In the genomic region with DNA sequence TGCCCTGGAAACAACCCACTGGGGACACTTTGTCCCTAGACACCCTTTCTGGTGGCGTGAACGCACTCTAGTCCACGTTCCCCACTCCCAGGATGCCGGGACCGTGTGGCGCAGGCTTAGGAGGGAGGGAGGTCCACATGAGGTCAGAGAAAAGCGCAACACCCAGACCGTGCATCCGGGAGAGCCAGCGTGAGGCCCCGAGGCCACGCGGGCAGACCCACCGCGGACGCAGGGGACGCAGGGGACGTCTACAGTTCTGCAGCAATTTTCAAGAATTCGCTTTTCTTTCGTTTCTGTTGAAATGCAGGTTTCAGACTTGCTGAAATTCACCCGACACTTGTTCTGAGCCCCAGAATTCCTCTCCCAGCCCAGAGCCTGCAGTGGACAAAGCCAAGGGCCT, we compare ENCODE assay signal across 1 cellular context.
TF ChIP-seq lines count a peak whose summit lies in the region.

No MANE protein-coding gene starts in this region.

TF ChIP-seq in HepG2, 621 proteins besides CTCF, POLR2A, EP300 and RAD21:
- TF ChIP-seq RBFOX2 (IDR thresholded peaks at IDR 0.05; ENCODE audit: low read depth, low read length) (peak; percentile 55; the same call in 1 of the 2 replicates), KDM3A (CRISPR knock-in tag; IDR thresholded peaks at IDR 0.05; ENCODE audit: low read depth) (no peak)
